In the genomic region with DNA sequence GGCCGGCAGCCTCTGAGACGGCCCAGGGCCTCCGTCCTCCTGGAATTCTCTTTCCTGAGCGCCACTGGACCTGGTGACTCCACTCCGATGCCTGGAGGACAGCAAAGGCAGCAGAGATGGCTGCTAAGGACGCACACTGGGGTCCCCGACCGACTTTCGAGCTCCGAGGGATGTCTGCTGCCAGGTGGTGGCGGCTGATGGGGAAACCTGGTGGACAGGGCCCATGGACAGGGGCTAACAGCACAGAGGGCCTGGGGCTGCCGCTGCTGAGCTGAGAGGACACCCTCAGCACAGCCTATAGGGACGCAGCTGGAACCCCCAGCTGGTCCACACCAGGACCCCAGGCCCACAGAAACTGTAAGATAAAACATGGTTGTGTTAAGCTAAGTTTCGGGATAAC, we compare ENCODE assay signal across 14 cellular contexts.
"Had no signal": no experiment of that assay in that cellular context is flagged by ENCODE, and none has a peak within 500 bp of the region (broad histone marks: within the 10 kb centered on the region; RNA-seq: fewer than 3 reads in every experiment).

No MANE protein-coding gene starts in this region.

- FAIRE-seq: astrocyte, kidney had no signal

- H3K36me3 ChIP-seq: gastroesophageal sphincter, left ventricle myocardium inferior, right atrium auricular region, suprapubic skin, uterus had no signal

- H3K4me3 Mint-ChIP-seq: activated T-cell treated with anti-CD3 and anti-CD28 coated beads, Interleukin-2, amount 50 U/mL, for 4 hours had no signal

- H3K27me3 ChIP-seq: right atrium auricular region, uterus had no signal

- H3K4me1 ChIP-seq: gastroesophageal sphincter, left ventricle myocardium inferior, right atrium auricular region, suprapubic skin, uterus had no signal

- H3K27ac ChIP-seq: epithelial cell of prostate, gastroesophageal sphincter, left ventricle myocardium inferior, right atrium auricular region, suprapubic skin, uterus had no signal

- DNase-seq: activated gamma-delta T cell treated with Interleukin-2 at 50 U/mL for 16 hours; activated T-cell treated with anti-CD3 and anti-CD28 coated beads, Interleukin-2, amount 50 U/mL, for 4 hours; cortex of kidney; effector memory CD4-positive, alpha-beta T cell; kidney; left ventricle myocardium inferior; stimulated activated CD4-positive, alpha-beta T cell treated with anti-CD3 and anti-CD28 coated beads, Interleukin-1b, Interleukin-23, amount 100 ng/mL, for 48 hours; stimulated activated naive CD4-positive, alpha-beta T cell had no signal

- H3K4me3 ChIP-seq: gastroesophageal sphincter, left ventricle myocardium inferior, right atrium auricular region, suprapubic skin, uterus had no signal

- H3K9me3 ChIP-seq: gastroesophageal sphincter, left ventricle myocardium inferior, right atrium auricular region, suprapubic skin, uterus had no signal

- H3K9me3 Mint-ChIP-seq: activated T-cell treated with anti-CD3 and anti-CD28 coated beads, Interleukin-2, amount 50 U/mL, for 4 hours had no signal

- ATAC-seq: activated T-cell treated with anti-CD3 and anti-CD28 coated beads, Interleukin-2, amount 50 U/mL, for 4 hours; gastroesophageal sphincter had no signal
